In the genomic region with DNA sequence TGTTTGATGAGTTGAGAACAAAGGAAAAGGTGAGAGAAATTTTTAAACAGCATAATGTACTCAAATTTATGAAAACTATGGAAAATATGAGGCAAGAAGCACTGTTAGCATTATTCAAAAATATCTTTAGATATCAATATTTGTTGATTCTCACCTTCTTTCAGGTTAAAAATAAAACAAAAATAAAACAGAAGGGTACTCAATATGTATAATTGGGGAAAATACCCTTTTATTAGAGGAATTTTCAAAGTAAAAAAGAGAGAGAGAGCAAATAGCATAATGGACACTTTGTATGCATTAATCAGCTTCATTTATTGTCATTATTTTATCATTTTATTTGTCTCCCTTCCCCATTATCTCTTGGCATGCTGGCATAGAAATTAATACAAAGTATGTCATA, we compare ENCODE assay signal across 36 cellular contexts. TPM values are rescaled to one million over a fixed set of nuclear protein-coding genes. Genes with fewer than 3 reads are reported as not detected.
"Had no signal": no experiment of that assay in that cellular context is flagged by ENCODE, and none has a peak within 500 bp of the region (broad histone marks: within the 10 kb centered on the region; RNA-seq: fewer than 3 reads in every experiment).

No MANE protein-coding gene starts in this region.

- H3K4me3 ChIP-seq: MG63 had no signal

- H3K27ac ChIP-seq: KMS-11 had no signal

- H3K9me3 ChIP-seq: MG63 had no signal

- DNase-seq: Karpas-422, Kasumi-1, MG63, MM.1S, MV-4-11, NCI-H1048, NCI-H1092, NCI-H1092 treated with DMSO at 0.1 percent for 48 hours, NCI-H1105, NCI-H1105 treated with DMSO at 0.1 percent for 48 hours, NCI-H1417, NCI-H1417 treated with DMSO at 0.1 percent for 48 hours, NCI-H1436, NCI-H1436 treated with DMSO at 0.1 percent for 48 hours, NCI-H146, NCI-H1694, NCI-H1694 treated with DMSO at 0.1 percent for 48 hours, NCI-H187, NCI-H187 treated with DMSO at 0.1 percent for 48 hours, NCI-H1930, NCI-H2029, NCI-H2029 treated with DMSO at 0.1 percent for 48 hours, NCI-H2081, NCI-H2081 treated with DMSO at 0.1 percent for 48 hours, NCI-H2107, NCI-H2171, NCI-H2171 treated with DMSO at 0.1 percent for 48 hours, NCI-H2227 treated with DMSO at 0.1 percent for 48 hours, NCI-H226, NCI-H345, NCI-H446, NCI-H446 treated with DMSO at 0.1 percent for 48 hours, NCI-H510A, NCI-H510A treated with DMSO at 0.1 percent for 48 hours had no signal

- H3K36me3 ChIP-seq: MG63 had no signal

RNA-seq across cellular contexts. Expression of a gene that starts 27.5 kb away (rescaled TPM):
- total RNA-seq: LHCN-M2 had no signal
